Comparison of ENCODE assay signal across 17 cellular contexts in the genomic region with DNA sequence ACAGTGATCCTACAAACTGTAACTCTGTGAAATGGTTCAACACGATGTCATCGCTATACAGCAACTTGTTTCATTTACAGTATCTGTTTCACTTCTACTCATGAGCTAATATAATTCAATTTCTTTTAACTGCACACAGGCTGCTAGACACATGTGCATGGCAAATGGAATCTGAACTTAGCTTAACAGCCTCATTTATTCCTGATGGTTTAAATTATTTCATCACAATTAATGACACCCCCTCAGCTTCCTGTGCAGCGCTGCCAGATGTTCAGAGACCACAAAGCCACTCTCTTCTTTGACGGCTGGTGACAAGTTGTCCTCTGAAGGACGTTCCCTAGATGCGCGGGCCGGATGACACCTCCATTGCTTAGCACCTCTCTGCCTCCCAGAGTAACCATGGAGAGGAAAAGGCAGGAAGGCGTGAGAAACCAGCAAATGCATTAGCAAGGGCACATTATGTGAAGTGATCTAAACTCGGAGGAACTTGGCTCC.
DNase-seq lines count a peak whose midpoint lies in the region; ATAC-seq and TF ChIP-seq lines count a peak whose summit lies in the region.
"Had no signal": no experiment of that assay in that cellular context is flagged by ENCODE, and none has a peak within 500 bp of the region (broad histone marks: within the 10 kb centered on the region; RNA-seq: fewer than 3 reads in every experiment).

No MANE protein-coding gene starts in this region.

- H3K4me1 Mint-ChIP-seq in endodermal cell (peaks cover 4% of the 10 kb centered on the region), nephron progenitor cell (peaks cover 39% of the 10 kb centered on the region)
- no peaks in the 10 kb centered on the region for H3K4me1 Mint-ChIP-seq in activated CD4-positive, alpha-beta T cell treated with anti-CD3 and anti-CD28 coated beads, Interleukin-2, amount 10 ng/mL, durations not matched to agents 24 days and 14 days

- H3K27ac Mint-ChIP-seq in endodermal cell = peak overlapping the region; percentile 50
- H3K27ac Mint-ChIP-seq in nephron progenitor cell = peak overlapping the region; percentile 55
- no peak overlapping the region for H3K27ac Mint-ChIP-seq in activated CD4-positive, alpha-beta T cell treated with anti-CD3 and anti-CD28 coated beads, Interleukin-2, amount 10 ng/mL, durations not matched to agents 24 days and 14 days
- H3K27ac Mint-ChIP-seq: dendritic cell treated with granulocyte-macrophage colony-stimulating factor and Interleukin-4, amounts not matched to agents 40 ng/mL and 50 ng/mL, for 4 days had no signal

- intact Hi-C loops in activated CD4-positive, alpha-beta T cell treated with anti-CD3 and anti-CD28 coated beads, Interleukin-2, amount 10 ng/mL, durations not matched to agents 24 days and 14 days (cut with micrococcal nuclease) = no loop called here

- peak overlapping the region; percentile 53 for H3K27ac ChIP-seq in BLaER1
- H3K27ac ChIP-seq in endodermal cell (ENCODE audit: low read depth, low read length) = no peak overlapping the region
- H3K27ac ChIP-seq in RWPE1 = no peak overlapping the region
- H3K27ac ChIP-seq: ascending aorta, lower lobe of right lung, SJSA1, vagina had no signal

- TF ChIP-seq CTCF in endodermal cell (conservative IDR thresholded peaks at IDR 0.05) = no peak
- no peak for TF ChIP-seq CTCF in nephron progenitor cell (IDR thresholded peaks at IDR 0.05)
- no peak for TF ChIP-seq CTCF in RWPE1 (conservative IDR thresholded peaks at IDR 0.05; ENCODE audit: low read depth)

- 89 to 91% methylated on average over 7 to 10 of the region's 10 CpGs for WGBS in endodermal cell (ENCODE audit: insufficient coverage in 1 of 2, insufficient read length in 1 of 2), 2 experiments

- no peaks in the 10 kb centered on the region for H3K36me3 ChIP-seq in BLaER1
- no peaks in the 10 kb centered on the region for H3K36me3 ChIP-seq in endodermal cell (ENCODE audit: control insufficient read depth, insufficient read depth, low read length)
- H3K36me3 ChIP-seq: ascending aorta, lower lobe of right lung, SJSA1, vagina had no signal

- H3K9me3 Mint-ChIP-seq in endodermal cell = no peaks in the 10 kb centered on the region
- H3K9me3 Mint-ChIP-seq in nephron progenitor cell = no peaks in the 10 kb centered on the region
- H3K9me3 Mint-ChIP-seq in activated CD4-positive, alpha-beta T cell treated with anti-CD3 and anti-CD28 coated beads, Interleukin-2, amount 10 ng/mL, durations not matched to agents 24 days and 14 days = no peaks in the 10 kb centered on the region
- H3K9me3 Mint-ChIP-seq: dendritic cell treated with granulocyte-macrophage colony-stimulating factor and Interleukin-4, amounts not matched to agents 40 ng/mL and 50 ng/mL, for 4 days had no signal

- H3K9ac ChIP-seq in BLaER1 = peak overlapping the region; percentile 30; the same call in 1 of the 2 replicates
- no peak overlapping the region for H3K9ac ChIP-seq in endodermal cell (ENCODE audit: extremely low read depth, low read length, poor library complexity, severe bottlenecking)

- no peaks in the 10 kb centered on the region for H3K9me3 ChIP-seq in BLaER1
- H3K9me3 ChIP-seq in endodermal cell (ENCODE audit: control insufficient read depth, low read length) = no peaks in the 10 kb centered on the region
- H3K9me3 ChIP-seq: ascending aorta, lower lobe of right lung, SJSA1, vagina had no signal

- DNase-seq in Jurkat, Clone E6-1 (ENCODE audit: low read depth, low spot score) = peak; percentile 8
- DNase-seq in endodermal cell (no peak), nephron progenitor cell (no peak), RWPE1 (ENCODE audit: low spot score) (no peak), NCI-H1930 (lab: John Stamatoyannopoulos, UW) (no peak)
- no peak for DNase-seq in activated CD4-positive, alpha-beta T cell treated with anti-CD3 and anti-CD28 coated beads, Interleukin-2, amount 10 ng/mL, durations not matched to agents 24 days and 14 days
- DNase-seq: activated gamma-delta T cell; lower lobe of right lung; NCI-H2107; stimulated activated naive CD8-positive, alpha-beta T cell treated with anti-CD3 and anti-CD28 coated beads, Interleukin-15, Interleukin-2, amounts not matched to agents 100 U/mL and 50 U/mL, for 24 hours had no signal

- ATAC-seq in GM18511 (IDR thresholded peaks at IDR 0.05; ENCODE audit: unreplicated experiment) = no peak
- ATAC-seq: lower lobe of right lung; stimulated activated naive CD8-positive, alpha-beta T cell treated with anti-CD3 and anti-CD28 coated beads, Interleukin-15, Interleukin-2, amounts not matched to agents 100 U/mL and 50 U/mL, for 24 hours had no signal

- H3K4me3 ChIP-seq in BLaER1 (no peak overlapping the region), endodermal cell (ENCODE audit: low read length) (no peak overlapping the region)
- H3K4me3 ChIP-seq in Jurkat, Clone E6-1 (ENCODE audit: low read length) = no peak overlapping the region
- H3K4me3 ChIP-seq: ascending aorta, lower lobe of right lung, SJSA1, skin epidermis, vagina had no signal

- H3K4me3 Mint-ChIP-seq in endodermal cell = no peak overlapping the region
- H3K4me3 Mint-ChIP-seq in nephron progenitor cell = no peak overlapping the region
- no peak overlapping the region for H3K4me3 Mint-ChIP-seq in activated CD4-positive, alpha-beta T cell treated with anti-CD3 and anti-CD28 coated beads, Interleukin-2, amount 10 ng/mL, durations not matched to agents 24 days and 14 days
- H3K4me3 Mint-ChIP-seq: dendritic cell treated with granulocyte-macrophage colony-stimulating factor and Interleukin-4, amounts not matched to agents 40 ng/mL and 50 ng/mL, for 4 days had no signal

- H3K36me3 Mint-ChIP-seq in endodermal cell (ENCODE audit: low read depth) (no peaks in the 10 kb centered on the region), nephron progenitor cell (ENCODE audit: low read depth) (no peaks in the 10 kb centered on the region)
- H3K36me3 Mint-ChIP-seq in activated CD4-positive, alpha-beta T cell treated with anti-CD3 and anti-CD28 coated beads, Interleukin-2, amount 10 ng/mL, durations not matched to agents 24 days and 14 days (ENCODE audit: low read depth) = no peaks in the 10 kb centered on the region

- CTCF ChIA-PET in RWPE1 (lab: Yijun Ruan, JAX) = interaction anchor here (0.6 kb wide), 1 partner anchor 713 kb away, joined by 3 read pairs; no protein-coding TSS in a partner anchor

- H3K27me3 ChIP-seq in BLaER1 (no peaks in the 10 kb centered on the region), endodermal cell (ENCODE audit: control insufficient read depth, insufficient read depth, low read length, poor library complexity, severe bottlenecking) (no peaks in the 10 kb centered on the region)
- H3K27me3 ChIP-seq: ascending aorta, SJSA1, vagina had no signal

- peak overlapping the region; percentile 86 for H3K4me2 ChIP-seq in BLaER1

- POLR2A ChIA-PET in RWPE1 (lab: Yijun Ruan, JAX; ENCODE audit: low non-redundant PET) = no interaction called here

- H3K4me1 ChIP-seq in BLaER1 = peaks cover 64% of the 10 kb centered on the region
- no peaks in the 10 kb centered on the region for H3K4me1 ChIP-seq in endodermal cell (ENCODE audit: control insufficient read depth, insufficient read depth, low read length)
- H3K4me1 ChIP-seq: ascending aorta, lower lobe of right lung, vagina had no signal

- no peaks in the 10 kb centered on the region for H3K27me3 Mint-ChIP-seq in endodermal cell (ENCODE audit: insufficient read depth)
- H3K27me3 Mint-ChIP-seq in nephron progenitor cell (ENCODE audit: low read depth, poor library complexity) = no peaks in the 10 kb centered on the region
- H3K27me3 Mint-ChIP-seq in activated CD4-positive, alpha-beta T cell treated with anti-CD3 and anti-CD28 coated beads, Interleukin-2, amount 10 ng/mL, durations not matched to agents 24 days and 14 days = no peaks in the 10 kb centered on the region

- no peaks in the 10 kb centered on the region for H4K20me1 ChIP-seq in BLaER1
